In the genomic region with DNA sequence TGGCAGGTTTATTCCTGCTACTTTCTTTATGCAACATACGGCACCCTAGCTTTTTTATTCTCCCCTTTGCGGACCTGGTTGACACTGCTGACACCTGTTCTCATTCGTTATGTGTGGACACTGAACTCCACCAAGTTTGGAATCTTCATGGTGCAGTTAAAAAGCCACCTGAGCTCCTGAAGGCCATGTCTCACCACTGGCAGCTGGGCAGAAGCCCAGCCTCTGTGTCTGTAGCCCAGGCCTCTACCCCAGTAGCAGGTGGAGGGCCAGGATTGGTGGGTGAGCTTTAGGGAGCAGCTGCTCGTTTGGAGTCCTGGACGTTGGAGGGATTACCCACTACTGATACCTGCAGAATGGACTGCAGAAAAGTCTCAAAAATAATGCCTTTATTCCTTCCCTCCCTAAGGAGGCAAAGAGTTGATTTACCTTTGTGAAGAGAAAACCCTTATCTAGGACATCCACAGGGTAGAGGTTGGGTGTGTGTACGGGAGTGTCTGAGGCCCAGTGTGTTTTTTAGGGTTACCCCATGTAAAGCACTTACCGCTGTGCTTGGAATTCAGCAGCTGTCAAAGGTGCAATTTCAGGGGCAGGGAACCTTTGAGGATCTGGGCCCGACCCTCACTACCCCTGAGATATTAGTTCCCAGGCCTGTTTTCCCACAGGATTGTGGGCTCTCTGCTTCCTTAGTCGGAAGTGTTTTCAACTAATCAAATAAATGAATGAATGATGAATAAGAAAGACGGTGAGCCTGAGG, we compare ENCODE assay signal across 9 cellular contexts. TPM values are rescaled to one million over a fixed set of nuclear protein-coding genes. Genes with fewer than 3 reads are reported as not detected.
DNase-seq lines count a peak whose midpoint lies in the region; TF ChIP-seq lines count a peak whose summit lies in the region.
"Had no signal": no experiment of that assay in that cellular context is flagged by ENCODE, and none has a peak within 500 bp of the region (broad histone marks: within the 10 kb centered on the region; RNA-seq: fewer than 3 reads in every experiment).

No MANE protein-coding gene starts in this region.

- H3K4me3 ChIP-seq in PC-9 (peak overlapping the region; percentile 80; the same call in 1 of the 2 replicates), esophagus (ENCODE audit: low read depth in 1 of 2, low read length in 2 of 2) (peak overlapping the region in 1 of 2 donors; percentile 86), parathyroid adenoma (ENCODE audit: low read depth, low read length) (peak overlapping the region; percentile 89), lower leg skin (ENCODE audit: low read depth, poor library complexity, severe bottlenecking) (no peak overlapping the region), H7 (ENCODE audit: insufficient read depth, low read depth, low read length) (no peak overlapping the region)

- peaks cover 13% of the 10 kb centered on the region; the same call in 1 of the 2 replicates for H3K79me2 ChIP-seq in PC-9 (ENCODE audit: low read depth)
- H3K79me2 ChIP-seq in parathyroid adenoma = no peaks in the 10 kb centered on the region

- no peaks in the 10 kb centered on the region for H3K27me3 ChIP-seq in PC-9 (ENCODE audit: insufficient read depth, low read depth)
- H3K27me3 ChIP-seq in esophagus (ENCODE audit: control insufficient read depth in 1 of 2, insufficient read depth in 2 of 2, low read length in 2 of 2) = no peaks in the 10 kb centered on the region
- H3K27me3 ChIP-seq in parathyroid adenoma (ENCODE audit: control insufficient read depth, insufficient read depth, low read length) = no peaks in the 10 kb centered on the region
- H3K27me3 ChIP-seq in H7 (ENCODE audit: control insufficient read depth, insufficient read depth, low read length) = no peaks in the 10 kb centered on the region

- no TSS peak for BruUV-seq in PC-9 (replicated peaks; lab: Mats Ljungman, UMichigan)

- WGBS in esophagus, 2 donors = 59 to 62% methylated on average over 10 of the region's 10 CpGs
- WGBS in lower leg skin, 2 donors = 65 to 67% methylated on average over 10 of the region's 10 CpGs

- TF ChIP-seq CTCF in PC-9 (conservative IDR thresholded peaks at IDR 0.05) (no peak), parathyroid adenoma (IDR thresholded peaks at IDR 0.05) (no peak), lower leg skin (IDR thresholded peaks at IDR 0.05) (no peak)

- H3K9me3 ChIP-seq in PC-9 (ENCODE audit: insufficient read depth, low read depth) (no peaks in the 10 kb centered on the region), esophagus (ENCODE audit: control insufficient read depth in 2 of 2, insufficient read depth in 1 of 2, low read depth in 1 of 2, low read length in 1 of 2) (no peaks in the 10 kb centered on the region), parathyroid adenoma (ENCODE audit: control insufficient read depth, low read length) (no peaks in the 10 kb centered on the region)

- DNase-seq in G401 (ENCODE audit: low spot score) = peak; percentile 10
- DNase-seq in PC-9 = no peak
- DNase-seq in cerebellar cortex (ENCODE audit: low spot score) = no peak
- DNase-seq in lower leg skin (ENCODE audit: low spot score in 2 of 2) = no peak
- DNase-seq in H7 = no peak
- DNase-seq in NCI-H446 treated with DMSO at 0.1 percent for 48 hours (lab: John Stamatoyannopoulos, UW) = no peak

- H3K27ac ChIP-seq in PC-9 = peak overlapping the region; percentile 71
- H3K27ac ChIP-seq in esophagus (ENCODE audit: low read depth in 2 of 2, low read length in 1 of 2) = peak overlapping the region; percentile 96
- peak overlapping the region; percentile 78 for H3K27ac ChIP-seq in parathyroid adenoma

- intact Hi-C loops in PC-9 (cut with micrococcal nuclease; ENCODE audit: unreplicated experiment) (loop anchor here (5.0 kb wide), 1 partner anchor 482 kb away; no protein-coding TSS in a partner anchor), lower leg skin (cut with DNase I; ENCODE audit: low total_unique reads) (no loop called here)

- TF ChIP-seq POLR2A in lower leg skin (IDR thresholded peaks at IDR 0.05) = no peak

- H3K4me2 ChIP-seq in PC-9 (peak overlapping the region; percentile 97; the same call in 1 of the 2 replicates), parathyroid adenoma (ENCODE audit: low read length) (no peak overlapping the region)

- POLR2A ChIA-PET in PC-9 (lab: Charles Lee; ENCODE audit: unreplicated experiment) = no interaction called here

- H3K9ac ChIP-seq in parathyroid adenoma = no peak overlapping the region

- in situ Hi-C loops in G401 (cut with HindIII; ENCODE audit: low sequenced_read_pairs) = no loop called here

- H3K36me3 ChIP-seq in PC-9 (ENCODE audit: low read depth) (no peaks in the 10 kb centered on the region), esophagus (ENCODE audit: control insufficient read depth in 2 of 2, insufficient read depth in 2 of 2, low read length in 1 of 2) (no peaks in the 10 kb centered on the region), parathyroid adenoma (ENCODE audit: control insufficient read depth, insufficient read depth, low read length) (no peaks in the 10 kb centered on the region), H7 (replicated peaks; ENCODE audit: control insufficient read depth, insufficient read depth, low read length) (no peaks in the 10 kb centered on the region)

- CTCF ChIA-PET in PC-9 (lab: Charles Lee) = interaction anchor here (0.7 kb wide), 1 partner anchor 218 kb away, joined by 3 read pairs; no protein-coding TSS in a partner anchor

- H4K20me1 ChIP-seq in PC-9 (ENCODE audit: insufficient read depth) = no peaks in the 10 kb centered on the region

- H3F3A ChIP-seq in PC-9 (ENCODE audit: insufficient read depth, low read depth) = peaks cover 16% of the 10 kb centered on the region; the same call in 1 of the 2 replicates

- no peaks in the 10 kb centered on the region for H3K9me2 ChIP-seq in PC-9 (ENCODE audit: insufficient read depth)

- H2AFZ ChIP-seq in PC-9 (no peak overlapping the region), parathyroid adenoma (peak overlapping the region; percentile 91)

- peaks cover 30% of the 10 kb centered on the region for H3K4me1 ChIP-seq in PC-9 (replicated peaks; ENCODE audit: insufficient read depth)
- no peaks in the 10 kb centered on the region for H3K4me1 ChIP-seq in esophagus (ENCODE audit: control insufficient read depth in 2 of 2, insufficient read depth in 2 of 2, low read length in 1 of 2)
- no peaks in the 10 kb centered on the region for H3K4me1 ChIP-seq in parathyroid adenoma

RNA-seq across cellular contexts. Expression of a gene that starts 0.6 kb away (rescaled TPM):
- total RNA-seq in G401 (2014; rRNA removed; shearing (Covaris generic)) = 32.1 and 38.9 TPM in 2 replicates
- 44.0 and 50.2 TPM in 2 replicates for total RNA-seq in PC-9 (2021)
- 10 to 100 TPM; 48.0 to 57.4 TPM for polyA plus RNA-seq in esophagus
- total RNA-seq in lower leg skin = 100 to 1,000 TPM in 3 of 4 donors, 10 to 100 TPM in 1; 74.9 to 166 (median 114) TPM
- 49.7 and 51.3 TPM in 2 replicates for total RNA-seq in H7 (2014; rRNA removed; shearing (Covaris generic))

RNA-seq across cellular contexts. Expression of a gene that starts 36.2 kb away (rescaled TPM):
- total RNA-seq in G401 (2014; rRNA removed; shearing (Covaris generic)) = not detected in 2 replicates
- total RNA-seq in PC-9 (2021) (not detected in 2 replicates), lower leg skin (under 1 TPM in 1 of 4 donors, not detected in 3; 0.20 TPM)
- not detected for polyA plus RNA-seq in esophagus
- total RNA-seq in H7 (2014; rRNA removed; shearing (Covaris generic)) = not detected in 2 replicates
- total RNA-seq: renal cortical epithelial cell had no signal

RNA-seq across cellular contexts. Expression of a gene that starts 51.2 kb away (rescaled TPM):
- 12.7 and 22.0 TPM in 2 replicates for total RNA-seq in G401 (2014; rRNA removed; shearing (Covaris generic))
- total RNA-seq in PC-9 (2021) = 12.5 and 17.5 TPM in 2 replicates
- polyA plus RNA-seq in esophagus = 10 to 100 TPM in 1 of 2 donors, 1 to 10 TPM in 1; 7.6 to 12.8 TPM
- total RNA-seq in lower leg skin = 10 to 100 TPM; 10.7 to 33.4 (median 20.0) TPM
- 1.8 and 4.8 TPM in 2 replicates for total RNA-seq in H7 (2014; rRNA removed; shearing (Covaris generic))

Comparison
In these comparisons a context has a peak if more than half of its experiments do, and no peak if none do; other contexts are left out.
1. H3K4me3 ChIP-seq: peak in PC-9 (single experiment) and parathyroid adenoma (single experiment); none in lower leg skin (single experiment) and H7 (single experiment).
2. Peak in every context shown above with its lines, with median percentiles within 50 percentile points of each other: H3K27ac ChIP-seq.